23 cellular contexts compared by ENCODE assay signal in genomic region chr11:8110396-8110795, GRCh38. TPM values are rescaled to one million over a fixed set of nuclear protein-coding genes. Genes with fewer than 3 reads are reported as not detected.
"Had no signal": no experiment of that assay in that cellular context is flagged by ENCODE, and none has a peak within 500 bp of the region (broad histone marks: within the 10 kb centered on the region; RNA-seq: fewer than 3 reads in every experiment).

No MANE protein-coding gene starts in this region.

- DNase-seq: activated B cell treated with CpG ODN at 0.5 μM for 24 hours; activated CD4-positive, alpha-beta memory T cell treated with anti-CD3 and anti-CD28 coated beads, Interleukin-2, amount 10 ng/mL, durations not matched to agents 7 days and 5 days; activated CD4-positive, alpha-beta T cell treated with anti-CD3 and anti-CD28 coated beads for 4 hours; activated naive CD4-positive, alpha-beta T cell; activated naive CD8-positive, alpha-beta T cell treated with anti-CD3 and anti-CD28 coated beads for 36 hours; activated T-cell treated with anti-CD3 and anti-CD28 coated beads, Interleukin-2, amount 50 U/mL, for 1 hour; amniotic stem cell; effector memory CD8-positive, alpha-beta T cell; foreskin fibroblast; hypothalamus; islet precursor cell; natural killer cell; pancreas; sigmoid colon; spleen; stimulated activated CD8-positive, alpha-beta memory T cell treated with anti-CD3 and anti-CD28 coated beads, Interleukin-4, amount 100 ng/mL, for 48 hours; stimulated activated naive CD4-positive, alpha-beta T cell treated with Interleukin-2 at 50 U/mL for 16 hours; tibial artery had no signal

- ATAC-seq: activated T-helper 17 cell treated with anti-CD3 and anti-CD28 coated beads, Interleukin-2, amount 50 U/mL, for 72 hours; effector memory CD8-positive, alpha-beta T cell; left lobe of liver; natural killer cell; pancreas had no signal

- FAIRE-seq: pancreas had no signal

- H3K27me3 ChIP-seq: neutrophil, pancreas, sigmoid colon, spleen, tibial artery had no signal

- H3K27ac ChIP-seq: neutrophil, pancreas, spleen, tibial artery had no signal

- H3K9me3 ChIP-seq: neutrophil, pancreas, sigmoid colon had no signal

- H3K36me3 ChIP-seq: neutrophil had no signal

- H3K4me1 ChIP-seq: pancreas, spleen, tibial artery had no signal

- H3K4me3 ChIP-seq: lung, pancreas, sigmoid colon, spleen, tibial artery had no signal

RNA-seq across cellular contexts. Expression of gene TUB, which starts 29.4 kb away (rescaled TPM):
- total RNA-seq: activated B cell treated with CpG ODN at 0.5 μM for 24 hours, natural killer cell had no signal

RNA-seq across cellular contexts. Expression of gene RIC3, which starts 58.4 kb away (rescaled TPM):
- total RNA-seq: dermis microvascular lymphatic vessel endothelial cell had no signal
